11 cellular contexts compared by ENCODE assay signal in genomic region chr13:30143671-30144400, GRCh38.
A peak's percentile ranks its signal among the peaks of the same experiment; 100 is the strongest.
DNase-seq lines count a peak whose midpoint lies in the region; ATAC-seq and TF ChIP-seq lines count a peak whose summit lies in the region.
"Had no signal": no experiment of that assay in that cellular context is flagged by ENCODE, and none has a peak within 500 bp of the region (broad histone marks: within the 10 kb centered on the region; RNA-seq: fewer than 3 reads in every experiment).

No MANE protein-coding gene starts in this region.

- ATAC-seq in activated T-helper 17 cell treated with anti-CD3 and anti-CD28 coated beads, Interleukin-2, amount 50 U/mL, for 72 hours (replicated peaks), result no peak
- peak; percentile 53 for ATAC-seq in gastroesophageal sphincter

- H3K27me3 Mint-ChIP-seq in activated naive CD4-positive, alpha-beta T cell treated with anti-CD3 and anti-CD28 coated beads, Interleukin-2, amount 10 ng/mL, durations not matched to agents 7 days and 5 days, result peaks cover 21% of the 10 kb centered on the region
- no peaks in the 10 kb centered on the region for H3K27me3 Mint-ChIP-seq in activated T-helper 17 cell treated with anti-CD3 and anti-CD28 coated beads, Interleukin-2, amount 50 U/mL, for 72 hours

- peaks cover 72% of the 10 kb centered on the region for H3K4me1 Mint-ChIP-seq in activated naive CD4-positive, alpha-beta T cell treated with anti-CD3 and anti-CD28 coated beads, Interleukin-2, amount 10 ng/mL, durations not matched to agents 7 days and 5 days
- peaks cover 67% of the 10 kb centered on the region for H3K4me1 Mint-ChIP-seq in activated T-helper 17 cell treated with anti-CD3 and anti-CD28 coated beads, Interleukin-2, amount 50 U/mL, for 72 hours

- DNase-seq in activated naive CD4-positive, alpha-beta T cell treated with anti-CD3 and anti-CD28 coated beads, Interleukin-2, amount 10 ng/mL, durations not matched to agents 7 days and 5 days, result peak; percentile 44
- DNase-seq in activated naive CD4-positive, alpha-beta T cell (lab: John Stamatoyannopoulos, UW), result no peak
- no peak for DNase-seq in uterus
- no peak for DNase-seq in activated CD4-positive, CD25-positive, alpha-beta regulatory T cell (lab: John Stamatoyannopoulos, UW)
- DNase-seq in iPS-NIHi11 (ENCODE audit: low spot score), result no peak
- DNase-seq in lower leg skin (ENCODE audit: low spot score in 2 of 2), result no peak
- DNase-seq: cerebellar nuclear complex, islet precursor cell, T1000 had no signal

- no peaks in the 10 kb centered on the region for H3K9me3 ChIP-seq in gastroesophageal sphincter
- no peaks in the 10 kb centered on the region for H3K9me3 ChIP-seq in uterus

- TF ChIP-seq POLR2A in gastroesophageal sphincter (IDR thresholded peaks at IDR 0.05) (no peak), uterus (IDR thresholded peaks at IDR 0.05) (no peak), lower leg skin (IDR thresholded peaks at IDR 0.05) (no peak)

- no peak overlapping the region for H3K4me3 Mint-ChIP-seq in activated naive CD4-positive, alpha-beta T cell treated with anti-CD3 and anti-CD28 coated beads, Interleukin-2, amount 10 ng/mL, durations not matched to agents 7 days and 5 days
- peak overlapping the region; percentile 70 for H3K4me3 Mint-ChIP-seq in activated T-helper 17 cell treated with anti-CD3 and anti-CD28 coated beads, Interleukin-2, amount 50 U/mL, for 72 hours

- peak overlapping the region in 3 of 4 donors; percentile 76 to 80 (median 80) for H3K27ac ChIP-seq in gastroesophageal sphincter
- peak overlapping the region; percentile 69 to 73 for H3K27ac ChIP-seq in uterus

- no peaks in the 10 kb centered on the region for H3K27me3 ChIP-seq in gastroesophageal sphincter
- no peaks in the 10 kb centered on the region for H3K27me3 ChIP-seq in uterus

- peaks cover 16% of the 10 kb centered on the region for H3K9me3 Mint-ChIP-seq in activated naive CD4-positive, alpha-beta T cell treated with anti-CD3 and anti-CD28 coated beads, Interleukin-2, amount 10 ng/mL, durations not matched to agents 7 days and 5 days
- H3K9me3 Mint-ChIP-seq in activated T-helper 17 cell treated with anti-CD3 and anti-CD28 coated beads, Interleukin-2, amount 50 U/mL, for 72 hours, result peaks cover 3% of the 10 kb centered on the region

- CTCF ChIA-PET in activated naive CD4-positive, alpha-beta T cell treated with anti-CD3 and anti-CD28 coated beads, Interleukin-2, amount 10 ng/mL, durations not matched to agents 7 days and 5 days (lab: Charles Lee), result interaction anchor here (2.3 to 14.6 kb wide), 2 partner anchors 8 to 13 kb away, joined by 5 to 144 read pairs; no protein-coding TSS in a partner anchor

- intact Hi-C loops in uterus (cut with DNase I; ENCODE audit: low total_unique reads), result no loop called here
- intact Hi-C loops in lower leg skin (cut with DNase I; ENCODE audit: low total_unique reads), result loop anchor here (10.0 kb wide), 1 partner anchor 651 kb away; no protein-coding TSS in a partner anchor

- no peak for TF ChIP-seq EP300 in gastroesophageal sphincter (IDR thresholded peaks at IDR 0.05)

- H3K27ac Mint-ChIP-seq in activated naive CD4-positive, alpha-beta T cell treated with anti-CD3 and anti-CD28 coated beads, Interleukin-2, amount 10 ng/mL, durations not matched to agents 7 days and 5 days, result peak overlapping the region; percentile 73
- peak overlapping the region; percentile 90 for H3K27ac Mint-ChIP-seq in activated T-helper 17 cell treated with anti-CD3 and anti-CD28 coated beads, Interleukin-2, amount 50 U/mL, for 72 hours

- TF ChIP-seq CTCF in gastroesophageal sphincter (IDR thresholded peaks at IDR 0.05), result no peak
- TF ChIP-seq CTCF in uterus (IDR thresholded peaks at IDR 0.05), result no peak
- TF ChIP-seq CTCF in lower leg skin (IDR thresholded peaks at IDR 0.05), result no peak

- H3K4me3 ChIP-seq in gastroesophageal sphincter, result no peak overlapping the region
- no peak overlapping the region for H3K4me3 ChIP-seq in uterus
- H3K4me3 ChIP-seq in lower leg skin (ENCODE audit: low read depth, poor library complexity, severe bottlenecking), result no peak overlapping the region

- peaks cover 0 to 24% (median 17%) of the 10 kb centered on the region in 3 donors for H3K4me1 ChIP-seq in gastroesophageal sphincter
- H3K4me1 ChIP-seq in uterus, result peaks cover 7 to 14% of the 10 kb centered on the region in 2 donors

- H3K36me3 ChIP-seq in gastroesophageal sphincter (no peaks in the 10 kb centered on the region), uterus (no peaks in the 10 kb centered on the region)

- peaks cover 23% of the 10 kb centered on the region for H3K36me3 Mint-ChIP-seq in activated naive CD4-positive, alpha-beta T cell treated with anti-CD3 and anti-CD28 coated beads, Interleukin-2, amount 10 ng/mL, durations not matched to agents 7 days and 5 days
- no peaks in the 10 kb centered on the region for H3K36me3 Mint-ChIP-seq in activated T-helper 17 cell treated with anti-CD3 and anti-CD28 coated beads, Interleukin-2, amount 50 U/mL, for 72 hours (ENCODE audit: low read depth)

- 54 to 69% methylated on average over 4 to 5 of the region's 5 CpGs for WGBS in gastroesophageal sphincter (ENCODE audit: low coverage in 1 of 2), 2 donors
- 74 to 77% methylated on average over 5 of the region's 5 CpGs for WGBS in lower leg skin, 2 donors
